9 cellular contexts compared by ENCODE assay signal in the genomic region with DNA sequence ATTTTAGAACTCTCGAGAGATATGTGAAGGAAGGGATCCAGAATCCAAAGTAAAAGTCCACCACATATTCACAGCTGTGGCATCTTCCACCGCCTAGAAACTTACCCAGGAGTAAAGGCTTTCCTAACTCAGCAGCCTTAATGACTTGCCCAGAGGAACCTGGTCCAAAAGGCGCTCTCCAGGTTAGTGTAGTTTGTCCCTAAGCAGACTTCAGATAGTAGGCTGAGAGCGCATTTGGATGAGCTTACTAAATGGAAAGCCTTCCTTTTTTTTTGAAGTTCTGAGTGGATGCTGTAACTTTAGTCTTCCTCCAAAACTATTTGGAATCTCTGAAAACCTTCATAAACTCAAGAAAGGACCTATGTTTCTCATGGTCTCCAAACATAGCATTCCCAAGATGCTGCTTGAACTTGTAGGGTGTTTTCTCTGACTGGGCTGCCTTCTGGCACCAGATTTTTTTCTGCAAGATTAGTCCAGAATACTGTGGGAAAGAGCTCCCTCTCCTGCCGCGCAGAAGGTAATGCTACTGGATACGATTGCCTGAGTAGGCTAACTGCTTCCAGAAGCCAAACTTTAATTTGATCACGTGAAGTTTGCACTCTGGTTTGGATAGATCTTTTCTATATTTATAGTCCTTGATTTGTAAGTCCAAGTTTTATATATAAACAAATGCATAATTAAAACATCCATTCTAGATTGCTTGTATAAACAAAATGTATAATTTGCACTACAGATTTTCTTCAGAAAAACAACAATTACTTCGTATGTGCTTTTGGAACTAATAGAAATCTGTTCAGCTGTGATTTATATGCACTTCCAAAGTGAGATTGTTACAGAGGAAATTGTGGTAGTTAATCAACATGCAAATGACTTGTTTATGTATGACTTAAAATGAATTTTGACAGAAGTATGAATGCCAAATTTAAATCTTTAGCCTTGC. TPM values are rescaled to one million over a fixed set of nuclear protein-coding genes. Genes with fewer than 3 reads are reported as not detected.
DNase-seq lines count a peak whose midpoint lies in the region; ATAC-seq, FAIRE-seq and TF ChIP-seq lines count a peak whose summit lies in the region.
"Had no signal": no experiment of that assay in that cellular context is flagged by ENCODE, and none has a peak within 500 bp of the region (broad histone marks: within the 10 kb centered on the region; RNA-seq: fewer than 3 reads in every experiment).

No MANE protein-coding gene starts in this region.

- H3K27ac ChIP-seq in 22Rv1 (no peak overlapping the region), pancreas (no peak overlapping the region)
- H3K27ac ChIP-seq: gastrocnemius medialis had no signal

- DNase-seq in GM12891 (ENCODE audit: insufficient read length, low spot score) (no peak), NCI-H146 treated with DMSO at 0.1 percent for 48 hours (lab: John Stamatoyannopoulos, UW; ENCODE audit: unreplicated experiment) (peak; percentile 12), SW480 (ENCODE audit: low spot score) (peak; percentile 68), foreskin fibroblast (peak; percentile 42 to 69), pancreas (peak in 4 of 6 donors; percentile 29 to 61 (median 42)), GF-D8 (lab: John Stamatoyannopoulos, UW) (no peak)
- DNase-seq: gastrocnemius medialis had no signal

- no peaks in the 10 kb centered on the region for H3K4me1 ChIP-seq in pancreas
- H3K4me1 ChIP-seq: gastrocnemius medialis had no signal

- no peaks in the 10 kb centered on the region for H3K27me3 ChIP-seq in pancreas
- H3K27me3 ChIP-seq: gastrocnemius medialis had no signal

- H3K9me3 ChIP-seq in pancreas: no peaks in the 10 kb centered on the region
- H3K9me3 ChIP-seq: gastrocnemius medialis had no signal

- TF ChIP-seq CTCF in 22Rv1 (IDR thresholded peaks at IDR 0.05) (peak; percentile 94), foreskin fibroblast (IDR thresholded peaks at IDR 0.05; ENCODE audit: low read depth, low read length) (peak; percentile 90), pancreas (IDR thresholded peaks at IDR 0.05) (peak; percentile 34 to 75 (median 64))

- 34 to 36% methylated on average over 9 of the region's 9 CpGs for WGBS in pancreas, 2 donors

- H3K36me3 ChIP-seq in pancreas: no peaks in the 10 kb centered on the region
- H3K36me3 ChIP-seq: gastrocnemius medialis had no signal

- H3K4me3 ChIP-seq in foreskin fibroblast (ENCODE audit: low read depth in 1 of 2, low read length in 2 of 2) (no peak overlapping the region), pancreas (no peak overlapping the region)
- H3K4me3 ChIP-seq: gastrocnemius medialis had no signal

- ATAC-seq in HG02852 (IDR thresholded peaks at IDR 0.05; ENCODE audit: unreplicated experiment) (peak; percentile 93), pancreas (peak; percentile 75 to 98 (median 94))

- TF ChIP-seq POLR2A in GM12891 (IDR thresholded peaks at IDR 0.05; ENCODE audit: low read depth, low read length): no peak

- FAIRE-seq in GM12891 (lab: Jason Lieb, UNC) (peak; percentile 79), pancreas (lab: Jason Lieb, UNC) (peak; percentile 68)

- intact Hi-C loops in pancreas (cut with DNase I): no loop called here

TF ChIP-seq in GM12891, 5 proteins besides CTCF, POLR2A, EP300 and RAD21:
- TF ChIP-seq SPI1 (IDR thresholded peaks at IDR 0.05; ENCODE audit: low read depth, low read length) (no peak), POU2F2 (IDR thresholded peaks at IDR 0.05; ENCODE audit: low read depth, low read length) (no peak), PAX5 (IDR thresholded peaks at IDR 0.05; ENCODE audit: insufficient read depth, low read length, severe bottlenecking) (no peak), POLR2AphosphoS5 (IDR thresholded peaks at IDR 0.05; ENCODE audit: low read depth, low read length) (no peak), TAF1 (IDR thresholded peaks at IDR 0.05; ENCODE audit: low read depth, low read length) (no peak)

RNA-seq across cellular contexts. Expression of a gene that starts 19.6 kb away (rescaled TPM):
- not detected for polyA plus RNA-seq in GM12891 (2012; ENCODE audit: low read depth, missing spikeins)
- total RNA-seq in pancreas: 1 to 10 TPM in 5 of 6 donors, under 1 TPM in 1; 0.87 to 3.9 (median 2.3) TPM
- 1 to 10 TPM in 1 of 2 donors, under 1 TPM in 1; 0.80 to 2.3 TPM for polyA plus RNA-seq in pancreas

Comparison
In these comparisons a context has a peak if more than half of its experiments do, and no peak if none do; other contexts are left out.
1. DNase-seq: peak in NCI-H146 treated with DMSO at 0.1 percent for 48 hours (single experiment), SW480 (single experiment), foreskin fibroblast (2 of 2) and pancreas (4 of 6); none in GM12891 (single experiment) and GF-D8 (single experiment).
2. Peak in every context shown above with its lines, with median percentiles within 50 percentile points of each other: CTCF ChIP-seq.